16 cellular contexts compared by ENCODE assay signal in genomic region chr22:43188829-43189545, GRCh38. TPM values are rescaled to one million over a fixed set of nuclear protein-coding genes. Genes with fewer than 3 reads are reported as not detected.
DNase-seq lines count a peak whose midpoint lies in the region; ATAC-seq and TF ChIP-seq lines count a peak whose summit lies in the region.
"Had no signal": no experiment of that assay in that cellular context is flagged by ENCODE, and none has a peak within 500 bp of the region (broad histone marks: within the 10 kb centered on the region; RNA-seq: fewer than 3 reads in every experiment).

No MANE protein-coding gene starts in this region.

- ATAC-seq in activated B cell treated with CpG ODN at 0.5 μM for 24 hours (ENCODE audit: low read depth) = no peak
- no peak for ATAC-seq in stimulated activated effector memory CD8-positive, alpha-beta T cell treated with anti-CD3 and anti-CD28 coated beads, Interleukin-12 subunit alpha, Interleukin-12 subunit beta, amount 100 ng/mL, for 72 hours
- no peak for ATAC-seq in GM18907 (IDR thresholded peaks at IDR 0.05; ENCODE audit: unreplicated experiment)
- ATAC-seq: body of pancreas, gastroesophageal sphincter, mucosa of descending colon had no signal

- BruUV-seq in MCF 10A (replicated peaks; lab: Mats Ljungman, UMichigan) = no TSS peak

- TF ChIP-seq CTCF in MCF 10A (IDR thresholded peaks at IDR 0.05; ENCODE audit: unreplicated experiment) (no peak), breast epithelium (IDR thresholded peaks at IDR 0.05) (no peak), activated B cell treated with CpG ODN at 0.5 μM for 24 hours (IDR thresholded peaks at IDR 0.05) (no peak), fibroblast of the aortic adventitia (IDR thresholded peaks at IDR 0.05; ENCODE audit: insufficient read depth, low read length) (no peak), uterus (IDR thresholded peaks at IDR 0.05) (no peak)

- no peaks in the 10 kb centered on the region for H3K9me3 ChIP-seq in breast epithelium
- no peaks in the 10 kb centered on the region for H3K9me3 ChIP-seq in uterus
- H3K9me3 ChIP-seq: body of pancreas, gastroesophageal sphincter, mucosa of descending colon, Peyer's patch had no signal

- H3K27me3 ChIP-seq in breast epithelium (no peaks in the 10 kb centered on the region), uterus (no peaks in the 10 kb centered on the region)
- H3K27me3 ChIP-seq: body of pancreas, Peyer's patch had no signal

- H3K36me3 ChIP-seq in breast epithelium = no peaks in the 10 kb centered on the region
- H3K36me3 ChIP-seq in uterus = no peaks in the 10 kb centered on the region
- H3K36me3 ChIP-seq: gastroesophageal sphincter, Peyer's patch had no signal

- intact Hi-C loops in MCF 10A (cut with micrococcal nuclease) = no loop called here
- intact Hi-C loops in breast epithelium (cut with DNase I; ENCODE audit: low total_unique reads) = no loop called here
- intact Hi-C loops in activated B cell treated with CpG ODN at 0.5 μM for 24 hours (cut with micrococcal nuclease) = no loop called here
- intact Hi-C loops in uterus (cut with DNase I; ENCODE audit: low total_unique reads) = no loop called here

- DNase-seq in MCF 10A (ENCODE audit: unreplicated experiment) = no peak
- DNase-seq in breast epithelium (ENCODE audit: low spot score in 2 of 2) = no peak
- DNase-seq in activated B cell treated with CpG ODN at 0.5 μM for 24 hours = no peak
- peak; percentile 18 for DNase-seq in fibroblast of the aortic adventitia (ENCODE audit: low read depth)
- no peak for DNase-seq in stimulated activated effector memory CD8-positive, alpha-beta T cell treated with anti-CD3 and anti-CD28 coated beads, Interleukin-12 subunit alpha, Interleukin-12 subunit beta, amount 100 ng/mL, for 72 hours (ENCODE audit: low spot score in 2 of 2)
- DNase-seq in uterus = no peak
- DNase-seq in NCI-H345 treated with DMSO at 0.1 percent for 48 hours (lab: John Stamatoyannopoulos, UW; ENCODE audit: unreplicated experiment) = no peak
- DNase-seq: activated CD8-positive, alpha-beta memory T cell treated with anti-CD3 and anti-CD28 coated beads, Interleukin-2, amount 50 U/mL, for 4 hours; body of pancreas; NCI-H1092 treated with DMSO at 0.1 percent for 48 hours; NCI-H446 treated with DMSO at 0.1 percent for 48 hours; Peyer's patch; retina had no signal

- no peak overlapping the region for H3K27ac Mint-ChIP-seq in MCF 10A (ENCODE audit: low read depth, unreplicated experiment)
- H3K27ac Mint-ChIP-seq in activated B cell treated with CpG ODN at 0.5 μM for 24 hours = peak overlapping the region; percentile 54
- peak overlapping the region; percentile 68 for H3K27ac Mint-ChIP-seq in stimulated activated effector memory CD8-positive, alpha-beta T cell treated with anti-CD3 and anti-CD28 coated beads, Interleukin-12 subunit alpha, Interleukin-12 subunit beta, amount 100 ng/mL, for 72 hours

- CTCF ChIA-PET in MCF 10A (lab: Yijun Ruan, JAX) = no interaction called here
- CTCF ChIA-PET in activated B cell treated with CpG ODN at 0.5 μM for 24 hours (lab: Charles Lee) = no interaction called here

- no peaks in the 10 kb centered on the region for H3K27me3 Mint-ChIP-seq in MCF 10A (ENCODE audit: insufficient read depth, unreplicated experiment)
- peaks cover 3% of the 10 kb centered on the region for H3K27me3 Mint-ChIP-seq in activated B cell treated with CpG ODN at 0.5 μM for 24 hours

- no peak for TF ChIP-seq POLR2A in breast epithelium (IDR thresholded peaks at IDR 0.05)
- TF ChIP-seq POLR2A in uterus (IDR thresholded peaks at IDR 0.05) = no peak

- H3K4me1 Mint-ChIP-seq in MCF 10A (ENCODE audit: insufficient read depth, unreplicated experiment) (peaks cover 11% of the 10 kb centered on the region), activated B cell treated with CpG ODN at 0.5 μM for 24 hours (peaks cover 14% of the 10 kb centered on the region)
- H3K4me1 Mint-ChIP-seq in stimulated activated effector memory CD8-positive, alpha-beta T cell treated with anti-CD3 and anti-CD28 coated beads, Interleukin-12 subunit alpha, Interleukin-12 subunit beta, amount 100 ng/mL, for 72 hours = peaks cover 20% of the 10 kb centered on the region

- H3K4me3 Mint-ChIP-seq in MCF 10A (ENCODE audit: unreplicated experiment) (peak overlapping the region; percentile 20), activated B cell treated with CpG ODN at 0.5 μM for 24 hours (peak overlapping the region; percentile 16)
- peak overlapping the region; percentile 27 for H3K4me3 Mint-ChIP-seq in stimulated activated effector memory CD8-positive, alpha-beta T cell treated with anti-CD3 and anti-CD28 coated beads, Interleukin-12 subunit alpha, Interleukin-12 subunit beta, amount 100 ng/mL, for 72 hours

- H3K9me3 Mint-ChIP-seq in MCF 10A (ENCODE audit: unreplicated experiment) = no peaks in the 10 kb centered on the region
- no peaks in the 10 kb centered on the region for H3K9me3 Mint-ChIP-seq in activated B cell treated with CpG ODN at 0.5 μM for 24 hours
- no peaks in the 10 kb centered on the region for H3K9me3 Mint-ChIP-seq in stimulated activated effector memory CD8-positive, alpha-beta T cell treated with anti-CD3 and anti-CD28 coated beads, Interleukin-12 subunit alpha, Interleukin-12 subunit beta, amount 100 ng/mL, for 72 hours

- peaks cover 11% of the 10 kb centered on the region for H3K36me3 Mint-ChIP-seq in MCF 10A (ENCODE audit: insufficient read depth, unreplicated experiment)
- no peaks in the 10 kb centered on the region for H3K36me3 Mint-ChIP-seq in activated B cell treated with CpG ODN at 0.5 μM for 24 hours (ENCODE audit: low read depth)
- H3K36me3 Mint-ChIP-seq in stimulated activated effector memory CD8-positive, alpha-beta T cell treated with anti-CD3 and anti-CD28 coated beads, Interleukin-12 subunit alpha, Interleukin-12 subunit beta, amount 100 ng/mL, for 72 hours = peaks cover 10% of the 10 kb centered on the region

- H3K4me1 ChIP-seq in breast epithelium (no peaks in the 10 kb centered on the region), uterus (peaks cover 4 to 9% of the 10 kb centered on the region in 2 donors)

- POLR2A ChIA-PET in MCF 10A (lab: Yijun Ruan, JAX) (interaction anchor here (1.2 to 3.5 kb wide), 2 partner anchors 30 to 37 kb away, joined by 3 to 23 read pairs; partner anchors contain the start of gene TSPO), activated B cell treated with CpG ODN at 0.5 μM for 24 hours (lab: Charles Lee) (no interaction called here)

- H3K4me3 ChIP-seq in breast epithelium (no peak overlapping the region), fibroblast of the aortic adventitia (ENCODE audit: low read depth, low read length) (no peak overlapping the region), uterus (no peak overlapping the region)
- H3K4me3 ChIP-seq: body of pancreas, gastroesophageal sphincter, mucosa of descending colon had no signal

- H3K27ac ChIP-seq in breast epithelium (no peak overlapping the region), uterus (no peak overlapping the region)

RNA-seq across cellular contexts. Expression of gene TTLL12, which starts 2.1 kb away (rescaled TPM):
- total RNA-seq in MCF 10A (2022) (40.9 and 61.0 TPM in 2 replicates), breast epithelium (10 to 100 TPM; 25.9 to 36.0 (median 31.4) TPM), activated B cell treated with CpG ODN at 0.5 μM for 24 hours (30.0 and 31.5 TPM in 2 replicates), fibroblast of the aortic adventitia (ENCODE audit: low replicate concordance) (13.2 and 40.5 TPM in 2 replicates), uterus (10 to 100 TPM in 2 of 4 donors, 1 to 10 TPM in 2; 6.7 to 29.7 (median 17.3) TPM)

RNA-seq across cellular contexts. Expression of gene TSPO, which starts 37.6 kb away (rescaled TPM):
- 294 and 308 TPM in 2 replicates for total RNA-seq in MCF 10A (2022)
- 100 to 1,000 TPM; 250 to 468 (median 284) TPM for total RNA-seq in breast epithelium
- total RNA-seq in activated B cell treated with CpG ODN at 0.5 μM for 24 hours = 40.9 and 48.2 TPM in 2 replicates
- 129 and 222 TPM in 2 replicates for total RNA-seq in fibroblast of the aortic adventitia (ENCODE audit: low replicate concordance)
- 100 to 1,000 TPM in 2 of 4 donors, 10 to 100 TPM in 2; 73.7 to 267 (median 148) TPM for total RNA-seq in uterus

RNA-seq across cellular contexts. Expression of gene MCAT, which starts 45.8 kb away (rescaled TPM):
- total RNA-seq in MCF 10A (2022) = 17.6 and 18.8 TPM in 2 replicates
- 10 to 100 TPM; 18.6 to 31.1 (median 26.2) TPM for total RNA-seq in breast epithelium
- 12.7 and 13.2 TPM in 2 replicates for total RNA-seq in activated B cell treated with CpG ODN at 0.5 μM for 24 hours
- 12.2 and 42.8 TPM in 2 replicates for total RNA-seq in fibroblast of the aortic adventitia (ENCODE audit: low replicate concordance)
- 100 to 1,000 TPM in 1 of 4 donors, 10 to 100 TPM in 2, 1 to 10 TPM in 1; 7.6 to 102 (median 17.6) TPM for total RNA-seq in uterus
